In the genomic region with DNA sequence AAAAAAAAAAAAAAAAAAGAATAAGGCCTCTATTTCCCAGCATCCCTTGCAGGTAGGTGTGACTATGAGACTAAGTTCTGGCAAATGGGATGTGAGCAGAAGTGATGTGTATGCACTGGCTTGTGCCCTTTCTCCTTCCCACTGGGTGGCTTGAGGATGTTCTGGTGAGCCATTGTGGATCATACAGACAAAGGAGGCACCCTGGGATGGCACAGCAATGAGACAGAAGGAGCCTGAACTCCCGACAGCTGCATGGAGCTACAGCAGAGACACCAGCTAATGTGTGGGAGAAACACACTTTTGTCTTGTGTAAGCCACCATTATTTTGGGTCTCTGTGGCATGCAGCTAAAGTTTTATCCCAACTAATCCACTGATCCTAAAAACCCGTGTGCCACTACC, we compare ENCODE assay signal across 22 cellular contexts. TPM values are rescaled to one million over a fixed set of nuclear protein-coding genes. Genes with fewer than 3 reads are reported as not detected.
A peak's percentile ranks its signal among the peaks of the same experiment; 100 is the strongest.
DNase-seq lines count a peak whose midpoint lies in the region; ATAC-seq and TF ChIP-seq lines count a peak whose summit lies in the region.
"Had no signal": no experiment of that assay in that cellular context is flagged by ENCODE, and none has a peak within 500 bp of the region (broad histone marks: within the 10 kb centered on the region; RNA-seq: fewer than 3 reads in every experiment).

No MANE protein-coding gene starts in this region.

- H2AFZ ChIP-seq in OCI-LY7 (ENCODE audit: low read length) = no peak overlapping the region

- H3K9me3 ChIP-seq in CD4-positive, alpha-beta T cell (ENCODE audit: control insufficient read depth, low read length) = no peaks in the 10 kb centered on the region
- H3K9me3 ChIP-seq in HUES48 (ENCODE audit: control insufficient read depth, insufficient read depth, low read length) = no peaks in the 10 kb centered on the region
- no peaks in the 10 kb centered on the region for H3K9me3 ChIP-seq in OCI-LY7 (ENCODE audit: low read length)
- no peaks in the 10 kb centered on the region for H3K9me3 ChIP-seq in esophagus squamous epithelium

- H3K4me1 ChIP-seq in HUES48 (ENCODE audit: control insufficient read depth, insufficient read depth, low read length) (peaks cover 5% of the 10 kb centered on the region; the same call in 1 of the 2 replicates), OCI-LY7 (ENCODE audit: insufficient read depth, low read length, poor library complexity, severe bottlenecking) (peaks cover 63% of the 10 kb centered on the region), esophagus squamous epithelium (peaks cover 14 to 97% (median 20%) of the 10 kb centered on the region in 3 donors)

- intact Hi-C loops in CD4-positive, alpha-beta T cell (cut with DNase I, micrococcal nuclease) = no loop called here
- intact Hi-C loops in OCI-LY7 (cut with micrococcal nuclease; ENCODE audit: unreplicated experiment) = no loop called here
- intact Hi-C loops in esophagus squamous epithelium (cut with DNase I) = no loop called here

- peaks cover 13% of the 10 kb centered on the region for H3K79me2 ChIP-seq in OCI-LY7 (ENCODE audit: insufficient read depth, low read depth, low read length)

- H3K27ac ChIP-seq in CD4-positive, alpha-beta T cell (ENCODE audit: low read depth, low read length) = no peak overlapping the region
- H3K27ac ChIP-seq in HUES48 (ENCODE audit: low read depth, low read length) (peak overlapping the region; percentile 23), OCI-LY7 (ENCODE audit: low read depth, low read length, poor library complexity, severe bottlenecking) (peak overlapping the region; percentile 25), esophagus squamous epithelium (peak overlapping the region in 3 of 4 donors; percentile 7 to 32 (median 7)), brain microvascular endothelial cell (no peak overlapping the region)
- H3K27ac ChIP-seq: KMS-11, RWPE1 had no signal

- H3K4me2 ChIP-seq in OCI-LY7 (ENCODE audit: low read length) = no peak overlapping the region
- H3K4me2 ChIP-seq: KMS-11 had no signal

- H3K9me2 ChIP-seq in OCI-LY7 (ENCODE audit: insufficient read depth, low read length) = no peaks in the 10 kb centered on the region

- H3K9ac ChIP-seq in HUES48 (ENCODE audit: low read depth, low read length) = no peak overlapping the region
- H3K9ac ChIP-seq: KMS-11 had no signal

- H4K20me1 ChIP-seq in OCI-LY7 (ENCODE audit: insufficient read depth, low read length) = no peaks in the 10 kb centered on the region

- CTCF ChIA-PET in CD4-positive, alpha-beta T cell (lab: Charles Lee) = interaction anchor here (1.3 kb wide), 1 partner anchor 42 kb away, joined by 3 read pairs; no protein-coding TSS in a partner anchor
- CTCF ChIA-PET in OCI-LY7 (lab: Charles Lee; ENCODE audit: unreplicated experiment) = interaction anchor here (0.5 kb wide), 1 partner anchor 148 kb away, joined by 3 read pairs; no protein-coding TSS in a partner anchor

- TF ChIP-seq POLR2A in esophagus squamous epithelium (IDR thresholded peaks at IDR 0.05) = no peak

- POLR2A ChIA-PET in CD4-positive, alpha-beta T cell (lab: Charles Lee) = interaction anchor here (0.7 to 3.8 kb wide), 5 partner anchors 9 to 40 kb away, joined by 3 to 17 read pairs (median 5); no protein-coding TSS in a partner anchor
- POLR2A ChIA-PET in OCI-LY7 (lab: Charles Lee) = interaction anchor here (0.6 to 14.5 kb wide), 5 partner anchors 10 to 87 kb away, joined by 3 to 413 read pairs (median 3); no protein-coding TSS in a partner anchor
- POLR2A ChIA-PET in naive thymus-derived CD8-positive, alpha-beta T cell (lab: Charles Lee) = interaction anchor here (0.7 to 13.8 kb wide), 3 partner anchors 10 to 49 kb away, joined by 3 to 275 read pairs (median 28); a partner anchor contains a TSS

- no peak for DNase-seq in CD4-positive, alpha-beta T cell
- DNase-seq in OCI-LY7 (ENCODE audit: low spot score) (no peak), esophagus squamous epithelium (lab: John Stamatoyannopoulos, UW) (no peak), HUDEP-2 (lab: John Stamatoyannopoulos, UW; ENCODE audit: unreplicated experiment in 76 of 76) (no peak), brain microvascular endothelial cell (no peak)
- no peak for DNase-seq in activated naive CD4-positive, alpha-beta T cell treated with anti-CD3 and anti-CD28 coated beads, Interleukin-2, amount 50 U/mL, for 72 hours (ENCODE audit: low spot score in 2 of 2)
- DNase-seq in naive thymus-derived CD8-positive, alpha-beta T cell = no peak
- DNase-seq: DMS153, H7, NCI-H1092, NCI-H1417 treated with DMSO at 0.1 percent for 48 hours, NCI-H187 treated with DMSO at 0.1 percent for 48 hours, NCI-H2107, NCI-H446 treated with DMSO at 0.1 percent for 48 hours, NCI-H526 treated with DMSO at 0.1 percent for 48 hours, SHP77, T-helper 1 cell had no signal

- peak overlapping the region; percentile 47 for H3K27ac Mint-ChIP-seq in CD4-positive, alpha-beta T cell
- H3K27ac Mint-ChIP-seq in activated naive CD4-positive, alpha-beta T cell treated with anti-CD3 and anti-CD28 coated beads, Interleukin-2, amount 50 U/mL, for 72 hours = no peak overlapping the region
- H3K27ac Mint-ChIP-seq in naive thymus-derived CD8-positive, alpha-beta T cell = no peak overlapping the region
- H3K27ac Mint-ChIP-seq: IgD-negative memory B cell had no signal

- H3K27me3 Mint-ChIP-seq in CD4-positive, alpha-beta T cell = no peaks in the 10 kb centered on the region
- no peaks in the 10 kb centered on the region for H3K27me3 Mint-ChIP-seq in naive thymus-derived CD8-positive, alpha-beta T cell

- H3K4me3 ChIP-seq in HUES48 (ENCODE audit: low read depth, low read length) (no peak overlapping the region), OCI-LY7 (ENCODE audit: low read depth, low read length, poor library complexity, severe bottlenecking) (no peak overlapping the region), esophagus squamous epithelium (no peak overlapping the region), brain microvascular endothelial cell (ENCODE audit: low read depth, low read length) (no peak overlapping the region)

- H3K9me3 Mint-ChIP-seq in CD4-positive, alpha-beta T cell = no peaks in the 10 kb centered on the region
- H3K9me3 Mint-ChIP-seq in activated naive CD4-positive, alpha-beta T cell treated with anti-CD3 and anti-CD28 coated beads, Interleukin-2, amount 50 U/mL, for 72 hours = peaks cover 0 to 4% of the 10 kb centered on the region in 2 donors
- H3K9me3 Mint-ChIP-seq in naive thymus-derived CD8-positive, alpha-beta T cell = no peaks in the 10 kb centered on the region
- H3K9me3 Mint-ChIP-seq: IgD-negative memory B cell had no signal

- H3K36me3 Mint-ChIP-seq in CD4-positive, alpha-beta T cell (ENCODE audit: low read depth) = peaks cover 40% of the 10 kb centered on the region
- H3K36me3 Mint-ChIP-seq in activated naive CD4-positive, alpha-beta T cell treated with anti-CD3 and anti-CD28 coated beads, Interleukin-2, amount 50 U/mL, for 72 hours = peaks cover 22 to 32% of the 10 kb centered on the region in 2 donors
- peaks cover 13 to 40% (median 21%) of the 10 kb centered on the region in 3 donors for H3K36me3 Mint-ChIP-seq in naive thymus-derived CD8-positive, alpha-beta T cell
- H3K36me3 Mint-ChIP-seq: IgD-negative memory B cell had no signal

- H3K36me3 ChIP-seq in HUES48 (ENCODE audit: control insufficient read depth, insufficient read depth, low read length) (no peaks in the 10 kb centered on the region), OCI-LY7 (ENCODE audit: insufficient read depth, low read length) (peaks cover 8% of the 10 kb centered on the region; the same call in 1 of the 2 replicates), esophagus squamous epithelium (no peaks in the 10 kb centered on the region), brain microvascular endothelial cell (replicated peaks) (no peaks in the 10 kb centered on the region)

- 29 to 46% methylated on average over 1 to 2 of the region's 2 CpGs for WGBS in esophagus squamous epithelium, 2 donors

- no peak for TF ChIP-seq CTCF in CD4-positive, alpha-beta T cell (IDR thresholded peaks at IDR 0.05)
- TF ChIP-seq CTCF in OCI-LY7 (conservative IDR thresholded peaks at IDR 0.05; ENCODE audit: low read length) (no peak), esophagus squamous epithelium (IDR thresholded peaks at IDR 0.05) (no peak), brain microvascular endothelial cell (IDR thresholded peaks at IDR 0.05; ENCODE audit: low read depth, low read length, missing control alignments) (no peak)

- no peak for ATAC-seq in CD4-positive, alpha-beta T cell (ENCODE audit: poor library complexity)
- no peak for ATAC-seq in activated naive CD4-positive, alpha-beta T cell treated with anti-CD3 and anti-CD28 coated beads, Interleukin-2, amount 50 U/mL, for 72 hours
- no peak for ATAC-seq in naive thymus-derived CD8-positive, alpha-beta T cell
- ATAC-seq: Panc1 had no signal

- H3K4me1 Mint-ChIP-seq in CD4-positive, alpha-beta T cell (ENCODE audit: low read depth) = peaks cover 72% of the 10 kb centered on the region
- peaks cover 21 to 62% (median 56%) of the 10 kb centered on the region in 4 donors for H3K4me1 Mint-ChIP-seq in naive thymus-derived CD8-positive, alpha-beta T cell

- no peaks in the 10 kb centered on the region for H3K27me3 ChIP-seq in CD4-positive, alpha-beta T cell (ENCODE audit: control insufficient read depth, insufficient read depth, low read length)
- H3K27me3 ChIP-seq in HUES48 (ENCODE audit: control insufficient read depth, insufficient read depth, low read length) = no peaks in the 10 kb centered on the region
- H3K27me3 ChIP-seq in esophagus squamous epithelium = no peaks in the 10 kb centered on the region
- H3K27me3 ChIP-seq in brain microvascular endothelial cell (replicated peaks) = no peaks in the 10 kb centered on the region

- H3K4me3 Mint-ChIP-seq in CD4-positive, alpha-beta T cell = no peak overlapping the region
- H3K4me3 Mint-ChIP-seq in naive thymus-derived CD8-positive, alpha-beta T cell = no peak overlapping the region
- H3K4me3 Mint-ChIP-seq: IgD-negative memory B cell had no signal

- no TSS peak for BruUV-seq in OCI-LY7 (replicated peaks; lab: Mats Ljungman, UMichigan)

- in situ Hi-C loops in brain microvascular endothelial cell (cut with HindIII; ENCODE audit: low pct_ligation_motif_present, low sequenced_read_pairs) = no loop called here

RNA-seq across cellular contexts. Expression of a gene that starts 10.6 kb away (rescaled TPM):
- total RNA-seq in CD4-positive, alpha-beta T cell = 100 to 1,000 TPM; 235 to 241 TPM
- 219 and 228 TPM in 2 replicates for total RNA-seq in OCI-LY7 (2014; rRNA removed; shearing (Covaris generic))
- total RNA-seq in OCI-LY7 (2022) (400 and 411 TPM in 2 replicates), esophagus squamous epithelium (10 to 100 TPM in 3 of 4 donors, 1 to 10 TPM in 1; 6.8 to 19.9 (median 16.3) TPM)
- 100 to 1,000 TPM in 1 of 2 donors, 10 to 100 TPM in 1; 90.4 to 139 TPM for total RNA-seq in activated naive CD4-positive, alpha-beta T cell treated with anti-CD3 and anti-CD28 coated beads, Interleukin-2, amount 50 U/mL, for 72 hours
- 100 to 1,000 TPM; 414 to 419 TPM for total RNA-seq in naive thymus-derived CD8-positive, alpha-beta T cell
- polyA plus RNA-seq in naive thymus-derived CD8-positive, alpha-beta T cell = 100 to 1,000 TPM; 157 to 230 (median 158) TPM

Comparison
In these comparisons a context has a peak if more than half of its experiments do, and no peak if none do; other contexts are left out.
1. H3K27ac ChIP-seq: peak in HUES48 (single experiment), OCI-LY7 (single experiment) and esophagus squamous epithelium (3 of 4); none in CD4-positive, alpha-beta T cell (single experiment) and brain microvascular endothelial cell (single experiment).
2. RNA of a gene that starts 10.6 kb away (total RNA-seq): 414 to 419 TPM in naive thymus-derived CD8-positive, alpha-beta T cell, 219 to 411 TPM in OCI-LY7, 235 to 241 TPM in CD4-positive, alpha-beta T cell and 90.4 to 139 TPM in activated naive CD4-positive, alpha-beta T cell treated with anti-CD3 and anti-CD28 coated beads, Interleukin-2, amount 50 U/mL, for 72 hours; 6.8 to 19.9 TPM in esophagus squamous epithelium; every median in the first group is over 4 times any median in the second.